11 cellular contexts compared by ENCODE assay signal in the genomic region with DNA sequence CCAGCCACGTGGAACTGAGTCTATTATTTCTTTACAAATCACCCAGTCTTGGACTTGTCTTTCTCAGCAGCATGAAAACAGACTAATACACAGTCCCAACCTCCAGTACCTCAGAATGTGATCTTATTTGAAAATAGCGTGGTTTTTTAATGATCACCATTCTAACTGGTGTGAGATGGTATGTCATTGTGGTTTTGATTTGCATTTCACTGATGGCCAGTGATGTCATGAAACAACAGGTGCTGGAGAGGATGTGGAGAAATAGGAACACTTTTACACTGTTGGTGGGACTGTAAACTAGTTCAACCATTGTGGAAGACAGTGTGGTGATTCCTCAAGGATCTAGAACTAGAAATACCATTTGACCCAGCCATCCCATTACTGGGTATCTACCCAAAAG. TPM values are rescaled to one million over a fixed set of nuclear protein-coding genes. Genes with fewer than 3 reads are reported as not detected.
"Had no signal": no experiment of that assay in that cellular context is flagged by ENCODE, and none has a peak within 500 bp of the region (broad histone marks: within the 10 kb centered on the region; RNA-seq: fewer than 3 reads in every experiment).

No MANE protein-coding gene starts in this region.

RNA-seq across cellular contexts. Expression of a gene that starts 23.0 kb away (rescaled TPM):
- total RNA-seq: OCI-LY7 had no signal

RNA-seq across cellular contexts. Expression of a gene that starts 32.1 kb away (rescaled TPM):
- total RNA-seq: OCI-LY7, PC-3, PC-9, Peyer's patch, Right ventricle myocardium inferior, Right ventricle myocardium superior, RPMI7951, SJSA1, SK-MEL-5, T-cell had no signal
- polyA plus RNA-seq: SK-N-SH had no signal
